4 cellular contexts compared by ENCODE assay signal in genomic region chr11:107948328-107948727, GRCh38. TPM values are rescaled to one million over a fixed set of nuclear protein-coding genes. Genes with fewer than 3 reads are reported as not detected.
"Had no signal": no experiment of that assay in that cellular context is flagged by ENCODE, and none has a peak within 500 bp of the region (broad histone marks: within the 10 kb centered on the region; RNA-seq: fewer than 3 reads in every experiment).

No MANE protein-coding gene starts in this region.

RNA-seq across cellular contexts. Expression of gene RAB39A, which starts 20.1 kb away (rescaled TPM):
- total RNA-seq: activated T-helper 2 cell treated with anti-CD3 and anti-CD28 coated beads, Interferon-gamma antibody, Interleukin-2, Interleukin-4, amounts not matched to agents 10 μg/mL and 5 μg/mL and 100 μg/mL, durations not matched to agents 14 hours and 24 hours and 36 hours; ascending aorta; bronchial epithelial cell had no signal
- polyA plus RNA-seq: cardiac muscle cell had no signal
